Comparison of ENCODE assay signal across 20 cellular contexts in the genomic region with DNA sequence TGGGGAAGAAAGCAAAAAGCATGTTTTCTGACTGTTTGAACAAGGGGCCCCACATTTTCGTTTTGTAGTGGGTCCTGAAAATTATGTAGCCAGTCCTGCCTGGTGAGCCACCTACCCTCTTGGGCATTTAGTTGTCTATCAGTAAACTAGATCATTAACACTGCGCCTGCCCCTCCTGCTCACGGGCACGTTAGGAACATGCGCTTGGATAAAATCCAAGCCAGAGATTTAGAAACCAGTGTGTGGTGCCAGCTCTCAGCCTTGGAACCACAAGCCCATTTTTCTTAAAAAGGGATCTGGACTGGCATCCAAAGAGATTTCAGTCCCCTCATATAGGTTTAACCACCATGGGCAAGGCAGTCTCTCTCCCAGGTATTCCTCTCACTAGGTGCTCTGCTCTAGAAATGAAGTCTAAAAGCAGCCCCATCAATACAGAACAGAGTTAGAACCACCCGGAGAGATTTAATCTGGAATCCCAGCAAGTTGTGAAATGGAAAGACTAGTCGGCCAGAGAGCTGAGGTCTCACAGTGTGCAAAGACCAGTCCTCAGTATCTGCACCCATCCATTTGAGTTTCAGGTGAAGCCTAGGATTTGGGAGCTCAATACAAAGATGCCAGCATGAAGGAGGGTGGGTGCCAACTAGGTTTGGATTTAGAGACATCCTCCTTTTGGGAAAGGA.
"Had no signal": no experiment of that assay in that cellular context is flagged by ENCODE, and none has a peak within 500 bp of the region (broad histone marks: within the 10 kb centered on the region; RNA-seq: fewer than 3 reads in every experiment).

No MANE protein-coding gene starts in this region.

- H3K27me3 ChIP-seq: cardiac muscle cell, upper lobe of right lung had no signal

- H3K4me1 ChIP-seq: upper lobe of right lung had no signal

- H3K36me3 ChIP-seq: cardiac muscle cell, upper lobe of right lung had no signal

- ATAC-seq: mucosa of descending colon, T-helper 17 cell, upper lobe of right lung had no signal

- H3K27ac ChIP-seq: cardiac muscle cell, upper lobe of right lung had no signal

- DNase-seq: activated CD4-positive, alpha-beta memory T cell treated with anti-CD3 and anti-CD28 coated beads for 36 hours; activated CD4-positive, alpha-beta T cell treated with anti-CD3 and anti-CD28 coated beads for 48 hours; activated CD4-positive, CD25-positive, alpha-beta regulatory T cell; activated effector memory CD4-positive, alpha-beta T cell treated with Interleukin-2 at 50 U/mL for 16 hours; activated naive CD4-positive, alpha-beta T cell treated with anti-CD3 and anti-CD28 coated beads for 36 hours; activated naive CD8-positive, alpha-beta T cell treated with anti-CD3 and anti-CD28 coated beads, Interleukin-2, amount 10 ng/mL, durations not matched to agents 7 days and 5 days; activated T-cell treated with anti-CD3 and anti-CD28 coated beads, Interleukin-2, amount 50 U/mL, for 48 hours; amniotic stem cell; effector memory CD4-positive, alpha-beta T cell; foreskin melanocyte; immature natural killer cell; mesenchymal stem cell; mucosa of descending colon; nucleus accumbens; stimulated activated CD4-positive, alpha-beta T cell treated with anti-CD3 and anti-CD28 coated beads, Interleukin-4, amount 100 ng/mL, for 24 hours; stimulated activated naive CD4-positive, alpha-beta T cell treated with Interleukin-2 at 50 U/mL for 16 hours; SW 1271; T-helper 17 cell; upper lobe of right lung had no signal

- H3K9me3 ChIP-seq: mucosa of descending colon, upper lobe of right lung had no signal

- H3K4me3 ChIP-seq: cardiac muscle cell, mucosa of descending colon, upper lobe of right lung had no signal
